Comparison of ENCODE assay signal across 10 cellular contexts in the genomic region with DNA sequence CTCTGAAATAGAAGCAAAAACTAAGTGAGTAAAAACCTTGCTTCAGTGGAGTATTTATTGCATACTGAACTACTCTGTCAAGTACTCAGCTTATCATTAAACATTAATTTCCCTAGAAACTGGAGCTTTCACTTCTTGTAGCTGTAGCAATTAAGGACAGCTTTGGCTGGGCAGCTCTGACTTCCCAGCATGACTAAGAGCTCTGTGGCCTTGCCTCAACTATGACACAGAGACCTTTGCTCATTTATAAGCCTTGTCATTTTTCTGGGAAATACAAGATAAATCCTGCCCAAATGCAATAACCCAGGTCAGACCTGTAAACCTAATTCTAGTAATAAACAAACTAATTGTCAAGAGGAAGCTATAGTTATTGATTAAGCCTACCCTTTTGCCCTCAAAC.
A peak's percentile ranks its signal among the peaks of the same experiment; 100 is the strongest.
DNase-seq lines count a peak whose midpoint lies in the region; ATAC-seq and TF ChIP-seq lines count a peak whose summit lies in the region.
"Had no signal": no experiment of that assay in that cellular context is flagged by ENCODE, and none has a peak within 500 bp of the region (broad histone marks: within the 10 kb centered on the region; RNA-seq: fewer than 3 reads in every experiment).

No MANE protein-coding gene starts in this region.

- H3K9me3 ChIP-seq in neural progenitor cell (ENCODE audit: low read depth) (no peaks in the 10 kb centered on the region), MG63 (0 out of 2 replicates have a peak, but pooled peaks cover 2% of the 10 kb centered on the region)

- H3K4me2 ChIP-seq in neural progenitor cell: no peak overlapping the region

- H3K27ac ChIP-seq in neural progenitor cell: no peak overlapping the region

- H3K4me1 Mint-ChIP-seq in neural progenitor cell: peaks cover 36% of the 10 kb centered on the region
- peaks cover 2% of the 10 kb centered on the region for H3K4me1 Mint-ChIP-seq in activated CD8-positive, alpha-beta memory T cell treated with anti-CD3 and anti-CD28 coated beads, Interleukin-2, amount 10 ng/mL, durations not matched to agents 7 days and 5 days

- H2AFZ ChIP-seq in neural progenitor cell (replicated peaks): no peak overlapping the region

- H3K36me3 ChIP-seq in neural progenitor cell (no peaks in the 10 kb centered on the region), MG63 (no peaks in the 10 kb centered on the region)

- H3K9me3 Mint-ChIP-seq in neural progenitor cell: no peaks in the 10 kb centered on the region
- no peaks in the 10 kb centered on the region for H3K9me3 Mint-ChIP-seq in activated CD8-positive, alpha-beta memory T cell treated with anti-CD3 and anti-CD28 coated beads, Interleukin-2, amount 10 ng/mL, durations not matched to agents 7 days and 5 days (ENCODE audit: low read depth)

- H3K27me3 Mint-ChIP-seq in neural progenitor cell (ENCODE audit: insufficient read depth, low read depth): peaks cover 4% of the 10 kb centered on the region
- no peaks in the 10 kb centered on the region for H3K27me3 Mint-ChIP-seq in activated CD8-positive, alpha-beta memory T cell treated with anti-CD3 and anti-CD28 coated beads, Interleukin-2, amount 10 ng/mL, durations not matched to agents 7 days and 5 days

- TF ChIP-seq CTCF in neural progenitor cell (IDR thresholded peaks at IDR 0.05): no peak

- H3K27me3 ChIP-seq in neural progenitor cell (no peaks in the 10 kb centered on the region), MG63 (peaks cover 14% of the 10 kb centered on the region)

- no peaks in the 10 kb centered on the region for H4K20me1 ChIP-seq in neural progenitor cell (ENCODE audit: low read depth)

- no peaks in the 10 kb centered on the region for H3K79me2 ChIP-seq in neural progenitor cell (ENCODE audit: low read depth)

- ATAC-seq in GM18511 (IDR thresholded peaks at IDR 0.05; ENCODE audit: unreplicated experiment): peak; percentile 71
- ATAC-seq in HG03066 (IDR thresholded peaks at IDR 0.05; ENCODE audit: low read depth, unreplicated experiment): peak; percentile 55
- ATAC-seq in activated CD8-positive, alpha-beta memory T cell treated with anti-CD3 and anti-CD28 coated beads, Interleukin-2, amount 10 ng/mL, durations not matched to agents 7 days and 5 days: no peak

- H3F3A ChIP-seq in neural progenitor cell (ENCODE audit: low read depth): no peaks in the 10 kb centered on the region

- H3K36me3 Mint-ChIP-seq in neural progenitor cell: no peaks in the 10 kb centered on the region
- H3K36me3 Mint-ChIP-seq in activated CD8-positive, alpha-beta memory T cell treated with anti-CD3 and anti-CD28 coated beads, Interleukin-2, amount 10 ng/mL, durations not matched to agents 7 days and 5 days: no peaks in the 10 kb centered on the region

- H3K4me3 Mint-ChIP-seq in neural progenitor cell: no peak overlapping the region
- H3K4me3 Mint-ChIP-seq in activated CD8-positive, alpha-beta memory T cell treated with anti-CD3 and anti-CD28 coated beads, Interleukin-2, amount 10 ng/mL, durations not matched to agents 7 days and 5 days: no peak overlapping the region

- DNase-seq in amniotic epithelial cell (ENCODE audit: low read depth): peak; percentile 67
- DNase-seq in neural progenitor cell (ENCODE audit: low spot score): no peak
- DNase-seq in activated CD8-positive, alpha-beta memory T cell treated with anti-CD3 and anti-CD28 coated beads, Interleukin-2, amount 10 ng/mL, durations not matched to agents 7 days and 5 days: no peak
- no peak for DNase-seq in activated CD4-positive, alpha-beta T cell treated with anti-CD3 and anti-CD28 coated beads, Interleukin-2, amount 50 U/mL, for 48 hours
- no peak for DNase-seq in MG63
- no peak for DNase-seq in middle frontal gyrus (ENCODE audit: extremely low spot score, low spot score)
- DNase-seq: NCI-H510A; stimulated activated CD4-positive, alpha-beta T cell treated with anti-CD3 and anti-CD28 coated beads, Interleukin-1b, Interleukin-23, amount 100 ng/mL, for 48 hours had no signal

- CTCF ChIA-PET in activated CD8-positive, alpha-beta memory T cell treated with anti-CD3 and anti-CD28 coated beads, Interleukin-2, amount 10 ng/mL, durations not matched to agents 7 days and 5 days (lab: Charles Lee): no interaction called here

- H3K4me1 ChIP-seq in neural progenitor cell: no peaks in the 10 kb centered on the region

- peak overlapping the region; percentile 44 for H3K27ac Mint-ChIP-seq in neural progenitor cell
- no peak overlapping the region for H3K27ac Mint-ChIP-seq in activated CD8-positive, alpha-beta memory T cell treated with anti-CD3 and anti-CD28 coated beads, Interleukin-2, amount 10 ng/mL, durations not matched to agents 7 days and 5 days

- no peak overlapping the region for H3K9ac ChIP-seq in neural progenitor cell

- H3K4me3 ChIP-seq in neural progenitor cell (no peak overlapping the region), MG63 (no peak overlapping the region)
